In the genomic region with DNA sequence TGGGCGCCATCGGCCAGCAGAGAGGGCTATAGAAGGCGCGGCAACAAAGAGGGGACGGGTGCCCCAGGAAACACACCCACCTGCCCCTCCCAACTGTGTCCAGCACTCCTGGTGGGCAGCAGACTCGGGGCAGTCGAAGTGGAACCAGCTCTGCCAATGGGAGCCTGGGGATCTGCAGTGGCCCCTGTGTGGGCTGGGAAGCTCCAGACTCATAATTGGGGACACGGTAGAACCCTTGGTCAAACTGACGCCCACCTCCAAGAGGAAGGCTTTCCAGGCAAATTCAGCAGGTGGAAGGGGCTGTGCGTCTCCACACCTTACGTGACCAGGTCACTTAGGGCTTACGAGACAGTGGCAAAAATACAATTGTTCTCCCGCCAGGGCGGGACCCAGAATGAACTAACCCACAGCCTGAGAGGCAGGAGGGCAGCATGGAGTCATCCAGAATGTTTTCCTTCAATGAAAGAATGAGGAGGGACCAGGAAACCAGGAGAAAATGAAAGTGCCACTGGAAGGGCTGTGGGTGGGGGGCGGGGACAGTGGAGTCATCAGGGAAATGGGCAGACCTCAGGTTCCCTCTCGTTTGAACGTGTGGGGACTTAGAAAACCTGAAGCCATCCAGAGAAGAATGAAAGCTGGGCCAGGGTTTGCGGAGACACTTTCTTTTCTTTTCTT, we compare ENCODE assay signal across 19 cellular contexts. TPM values are rescaled to one million over a fixed set of nuclear protein-coding genes. Genes with fewer than 3 reads are reported as not detected.
DNase-seq lines count a peak whose midpoint lies in the region; ATAC-seq and TF ChIP-seq lines count a peak whose summit lies in the region.
"Had no signal": no experiment of that assay in that cellular context is flagged by ENCODE, and none has a peak within 500 bp of the region (broad histone marks: within the 10 kb centered on the region; RNA-seq: fewer than 3 reads in every experiment).

No MANE protein-coding gene starts in this region.

- no peaks in the 10 kb centered on the region for H3K9me3 ChIP-seq in RWPE2 (ENCODE audit: severe bottlenecking)
- H3K9me3 ChIP-seq: Caco-2 had no signal

- peaks cover 24% of the 10 kb centered on the region for H3K27me3 Mint-ChIP-seq in stimulated activated memory B cell treated with anti-CD40 and anti-IgM and Interleukin-4, amounts not matched to agents 10 μg/mL and 1 μg/mL and 100 μg/mL, for 72 hours

- no peak overlapping the region for H3K27ac ChIP-seq in RWPE2 (ENCODE audit: poor library complexity, severe bottlenecking)
- H3K27ac ChIP-seq: skin epidermis had no signal

- H3K9me3 Mint-ChIP-seq in stimulated activated memory B cell treated with anti-CD40 and anti-IgM and Interleukin-4, amounts not matched to agents 10 μg/mL and 1 μg/mL and 100 μg/mL, for 72 hours = no peaks in the 10 kb centered on the region
- H3K9me3 Mint-ChIP-seq: HFFc6 had no signal

- no peaks in the 10 kb centered on the region for H3K4me1 Mint-ChIP-seq in stimulated activated memory B cell treated with anti-CD40 and anti-IgM and Interleukin-4, amounts not matched to agents 10 μg/mL and 1 μg/mL and 100 μg/mL, for 72 hours
- H3K4me1 Mint-ChIP-seq: B cell had no signal

- peak; percentile 6 for DNase-seq in activated CD4-positive, alpha-beta T cell treated with anti-CD3 and anti-CD28 coated beads for 1 hour
- DNase-seq in activated CD4-positive, alpha-beta T cell treated with anti-CD3 and anti-CD28 coated beads, Interleukin-2, amount 50 U/mL, for 1 hour = no peak
- DNase-seq in RWPE2 (ENCODE audit: low spot score) = peak; percentile 17
- peak; percentile 28 for DNase-seq in left lobe of liver (ENCODE audit: low spot score)
- DNase-seq in GF-D8 (lab: John Stamatoyannopoulos, UW) = no peak
- DNase-seq: 8988T; EL; HFFc6; mesendoderm; NCI-H526; stimulated activated CD4-positive, alpha-beta T cell treated with anti-CD3 and anti-CD28 coated beads, Interleukin-4, amount 100 ng/mL, for 1 hour; SW 1271 had no signal

- H3K4me3 Mint-ChIP-seq in stimulated activated memory B cell treated with anti-CD40 and anti-IgM and Interleukin-4, amounts not matched to agents 10 μg/mL and 1 μg/mL and 100 μg/mL, for 72 hours = no peak overlapping the region
- H3K4me3 Mint-ChIP-seq: B cell; HFFc6; naive thymus-derived CD8-positive, alpha-beta T cell had no signal

- H3K27me3 ChIP-seq in RWPE2 (ENCODE audit: insufficient read depth, poor library complexity, severe bottlenecking) = no peaks in the 10 kb centered on the region

- no peaks in the 10 kb centered on the region for H3K4me1 ChIP-seq in RWPE2 (ENCODE audit: insufficient read depth, poor library complexity, severe bottlenecking)

- no peaks in the 10 kb centered on the region for H3K36me3 ChIP-seq in RWPE2 (ENCODE audit: low read depth)

- no peak for TF ChIP-seq CTCF in RWPE2 (IDR thresholded peaks at IDR 0.05; ENCODE audit: poor library complexity, severe bottlenecking)

- no peaks in the 10 kb centered on the region for H3K36me3 Mint-ChIP-seq in stimulated activated memory B cell treated with anti-CD40 and anti-IgM and Interleukin-4, amounts not matched to agents 10 μg/mL and 1 μg/mL and 100 μg/mL, for 72 hours
- H3K36me3 Mint-ChIP-seq: naive thymus-derived CD8-positive, alpha-beta T cell had no signal

- no peak overlapping the region for H3K4me3 ChIP-seq in RWPE2 (ENCODE audit: severe bottlenecking)
- H3K4me3 ChIP-seq: skin epidermis had no signal

- H3K27ac Mint-ChIP-seq in stimulated activated memory B cell treated with anti-CD40 and anti-IgM and Interleukin-4, amounts not matched to agents 10 μg/mL and 1 μg/mL and 100 μg/mL, for 72 hours = no peak overlapping the region
- H3K27ac Mint-ChIP-seq: B cell; HFFc6; naive thymus-derived CD8-positive, alpha-beta T cell had no signal

- ATAC-seq in RWPE2 (ENCODE audit: low read depth) = no peak
- ATAC-seq in left lobe of liver = no peak
- ATAC-seq in stimulated activated memory B cell treated with anti-CD40 and anti-IgM and Interleukin-4, amounts not matched to agents 10 μg/mL and 1 μg/mL and 100 μg/mL, for 72 hours = peak; percentile 6
- no peak for ATAC-seq in GM19467 (IDR thresholded peaks at IDR 0.05; ENCODE audit: unreplicated experiment)
- no peak for ATAC-seq in GM18873 (IDR thresholded peaks at IDR 0.05; ENCODE audit: low FRiP score, unreplicated experiment)
- ATAC-seq: naive thymus-derived CD8-positive, alpha-beta T cell had no signal

RNA-seq across cellular contexts. Expression of a gene that starts 53.2 kb away (rescaled TPM):
- 33.8 TPM for total RNA-seq in left lobe of liver
- total RNA-seq: naive thymus-derived CD8-positive, alpha-beta T cell had no signal

Comparison
In these comparisons a context has a peak if more than half of its experiments do, and no peak if none do; other contexts are left out.
1. DNase-seq: peak in activated CD4-positive, alpha-beta T cell treated with anti-CD3 and anti-CD28 coated beads for 1 hour (single experiment), RWPE2 (single experiment) and left lobe of liver (single experiment); none in activated CD4-positive, alpha-beta T cell treated with anti-CD3 and anti-CD28 coated beads, Interleukin-2, amount 50 U/mL, for 1 hour (single experiment) and GF-D8 (single experiment).